In genomic region chr1:26541816-26542711, GRCh38 we compare ENCODE assay signal across 8 cellular contexts. TPM values are rescaled to one million over a fixed set of nuclear protein-coding genes. Genes with fewer than 3 reads are reported as not detected.
DNase-seq lines count a peak whose midpoint lies in the region; ATAC-seq and TF ChIP-seq lines count a peak whose summit lies in the region.

No MANE protein-coding gene starts in this region.

- no peaks in the 10 kb centered on the region for H3K4me1 Mint-ChIP-seq in Calu3 (ENCODE audit: low read depth, unreplicated experiment)
- peaks cover 11% of the 10 kb centered on the region for H3K4me1 Mint-ChIP-seq in brain

- CTCF ChIA-PET in Calu3 (lab: Charles Lee), result no interaction called here

- TF ChIP-seq CTCF in Calu3 (IDR thresholded peaks at IDR 0.05; ENCODE audit: unreplicated experiment) (no peak), brain (conservative IDR thresholded peaks at IDR 0.05) (peak in 1 of 2 experiments; percentile 28)

- H3K27ac Mint-ChIP-seq in Calu3 (ENCODE audit: unreplicated experiment) (no peak overlapping the region), brain (peak overlapping the region in 3 of 5 experiments; percentile 28 to 87 (median 75))

- H3K36me3 Mint-ChIP-seq in Calu3 (ENCODE audit: insufficient read depth, unreplicated experiment), result peaks cover 12% of the 10 kb centered on the region
- H3K36me3 Mint-ChIP-seq in brain, result no peaks in the 10 kb centered on the region

- DNase-seq in Calu3 (peak; percentile 45), HPDE6-E6E7 (ENCODE audit: extremely low spot score) (peak; percentile 73), UCSD-AML1 (lab: John Stamatoyannopoulos, UW; ENCODE audit: unreplicated experiment) (peak; percentile 98), kidney tubule cell (ENCODE audit: low spot score) (peak; percentile 38), NCI-H345 treated with DMSO at 0.1 percent for 48 hours (lab: John Stamatoyannopoulos, UW; ENCODE audit: unreplicated experiment) (no peak)
- DNase-seq in stimulated activated CD4-positive, alpha-beta T cell treated with anti-CD3 and anti-CD28 coated beads, Interleukin-4, amount 100 ng/mL, for 24 hours, result peak; percentile 82

- no peak overlapping the region for H3K4me3 Mint-ChIP-seq in Calu3 (ENCODE audit: low read depth, unreplicated experiment)
- no peak overlapping the region for H3K4me3 Mint-ChIP-seq in brain

- no TSS peak for BruUV-seq in Calu3 (replicated peaks; lab: Mats Ljungman, UMichigan)

- H3K27me3 Mint-ChIP-seq in Calu3 (ENCODE audit: unreplicated experiment), result no peaks in the 10 kb centered on the region
- H3K27me3 Mint-ChIP-seq in brain, result peaks cover 5% of the 10 kb centered on the region

- H3K9me3 Mint-ChIP-seq in Calu3 (ENCODE audit: low read depth, unreplicated experiment) (no peaks in the 10 kb centered on the region), brain (no peaks in the 10 kb centered on the region)

- intact Hi-C loops in Calu3 (cut with micrococcal nuclease; ENCODE audit: unreplicated experiment), result no loop called here

- peak; percentile 49 for ATAC-seq in GM19467 (IDR thresholded peaks at IDR 0.05; ENCODE audit: unreplicated experiment)

RNA-seq across cellular contexts. Expression of gene RPS6KA1, which starts 12.5 kb away (rescaled TPM):
- 25.8 and 28.1 TPM in 2 replicates for total RNA-seq in Calu3 (2022)
- 24.0 TPM for polyA plus RNA-seq in brain (ENCODE audit: insufficient read depth, low read depth, low replicate concordance)
